In genomic region chr11:112608466-112608865, GRCh38 we compare ENCODE assay signal across 18 cellular contexts.
"Had no signal": no experiment of that assay in that cellular context is flagged by ENCODE, and none has a peak within 500 bp of the region (broad histone marks: within the 10 kb centered on the region; RNA-seq: fewer than 3 reads in every experiment).

No MANE protein-coding gene starts in this region.

- H3K27ac ChIP-seq: SJSA1, SK-N-MC had no signal

- DNase-seq: KBM-7, MV-4-11, NCI-H1048, NCI-H1105, NCI-H1417, NCI-H1436 treated with DMSO at 0.1 percent for 48 hours, NCI-H1694, NCI-H187 treated with DMSO at 0.1 percent for 48 hours, NCI-H2029 treated with DMSO at 0.1 percent for 48 hours, NCI-H2171, NCI-H226, NCI-H526, NCI-H748 treated with DMSO at 0.1 percent for 48 hours, Right ventricle myocardium superior, RPMI8226, SIG-M5 had no signal

- H3K9me3 ChIP-seq: SJSA1 had no signal

- H3K27me3 ChIP-seq: SJSA1 had no signal

- H3K4me3 ChIP-seq: SJSA1, SK-N-MC had no signal

- H3K36me3 ChIP-seq: SJSA1 had no signal
